In the genomic region with DNA sequence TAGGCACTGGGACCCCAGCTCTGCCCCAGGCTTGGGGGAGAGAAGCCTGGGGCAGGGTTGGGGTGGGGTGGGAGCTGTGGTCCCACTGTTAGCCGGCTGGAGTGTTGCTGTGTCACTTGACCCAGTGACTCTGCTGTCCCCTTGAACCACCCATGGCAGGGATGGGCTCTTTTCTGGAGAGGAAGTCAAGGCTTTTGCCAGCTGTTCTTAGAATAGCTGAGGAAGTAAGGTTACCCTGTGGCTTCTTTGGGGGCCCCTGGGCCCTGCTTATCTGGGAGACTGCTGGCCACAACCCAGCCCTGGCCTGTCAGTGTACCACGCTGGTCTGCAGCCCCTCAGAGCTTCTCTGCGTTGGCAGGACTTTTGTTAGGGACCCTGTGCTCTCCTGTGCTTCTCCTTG, we compare ENCODE assay signal across 12 cellular contexts. TPM values are rescaled to one million over a fixed set of nuclear protein-coding genes. Genes with fewer than 3 reads are reported as not detected.
A peak's percentile ranks its signal among the peaks of the same experiment; 100 is the strongest.
DNase-seq lines count a peak whose midpoint lies in the region; ATAC-seq and TF ChIP-seq lines count a peak whose summit lies in the region.
"Had no signal": no experiment of that assay in that cellular context is flagged by ENCODE, and none has a peak within 500 bp of the region (broad histone marks: within the 10 kb centered on the region; RNA-seq: fewer than 3 reads in every experiment).

No MANE protein-coding gene starts in this region.

- no peaks in the 10 kb centered on the region for H3K9me3 ChIP-seq in right cardiac atrium (ENCODE audit: control insufficient read depth, low read length)
- no peaks in the 10 kb centered on the region for H3K9me3 ChIP-seq in aorta (ENCODE audit: control insufficient read depth, low read length)
- H3K9me3 ChIP-seq in vagina, result no peaks in the 10 kb centered on the region

- no peak for DNase-seq in stimulated activated naive CD8-positive, alpha-beta T cell treated with anti-CD3 and anti-CD28 coated beads, Interleukin-15, Interleukin-2, amounts not matched to agents 100 U/mL and 50 U/mL, for 24 hours
- DNase-seq in activated CD4-positive, alpha-beta memory T cell treated with anti-CD3 and anti-CD28 coated beads for 36 hours, result no peak
- DNase-seq in right cardiac atrium (peak in 1 of 3 donors; percentile 53), aorta (peak in 1 of 2 donors; percentile 59), vagina (ENCODE audit: extremely low spot score in 2 of 2) (no peak), islet precursor cell (no peak)
- DNase-seq: cortex of kidney, NCI-H2171 treated with DMSO at 0.1 percent for 48 hours, PC-3 had no signal

- H3K27me3 ChIP-seq in right cardiac atrium (ENCODE audit: control insufficient read depth, insufficient read depth), result no peaks in the 10 kb centered on the region
- H3K27me3 ChIP-seq in aorta (ENCODE audit: control insufficient read depth in 1 of 2, insufficient read depth in 2 of 2, low read length in 1 of 2), result no peaks in the 10 kb centered on the region
- H3K27me3 ChIP-seq in vagina, result no peaks in the 10 kb centered on the region

- no peak for TF ChIP-seq POLR2A in vagina (IDR thresholded peaks at IDR 0.05)

- H3K4me1 ChIP-seq in right cardiac atrium (ENCODE audit: control insufficient read depth, insufficient read depth, low read length), result no peaks in the 10 kb centered on the region
- H3K4me1 ChIP-seq in aorta (ENCODE audit: control insufficient read depth in 1 of 2, insufficient read depth in 2 of 2, low read length in 2 of 2), result no peaks in the 10 kb centered on the region
- H3K4me1 ChIP-seq in vagina, result no peaks in the 10 kb centered on the region

- peaks cover 27% of the 10 kb centered on the region for H3K36me3 Mint-ChIP-seq in stimulated activated naive CD8-positive, alpha-beta T cell treated with anti-CD3 and anti-CD28 coated beads, Interleukin-15, Interleukin-2, amounts not matched to agents 100 ng/mL and 50 ng/mL, for 24 hours (ENCODE audit: low read depth)
- peaks cover 27% of the 10 kb centered on the region for H3K36me3 Mint-ChIP-seq in activated CD4-positive, alpha-beta memory T cell treated with anti-CD3 and anti-CD28 coated beads for 36 hours

- intact Hi-C loops in activated CD4-positive, alpha-beta memory T cell treated with anti-CD3 and anti-CD28 coated beads for 36 hours (cut with micrococcal nuclease), result no loop called here
- intact Hi-C loops in right cardiac atrium (cut with DNase I), result no loop called here
- intact Hi-C loops in aorta (cut with DNase I), result no loop called here
- intact Hi-C loops in vagina (cut with DNase I), result no loop called here

- H3K4me3 ChIP-seq in right cardiac atrium (ENCODE audit: low read length) (no peak overlapping the region), aorta (ENCODE audit: low read length in 2 of 2) (no peak overlapping the region), vagina (no peak overlapping the region)

- 72% methylated on average over 3 of the region's 3 CpGs for WGBS in right cardiac atrium
- 84 to 85% methylated on average over 3 of the region's 3 CpGs for WGBS in aorta, 2 donors

- peak overlapping the region; percentile 79 for H3K27ac Mint-ChIP-seq in stimulated activated naive CD8-positive, alpha-beta T cell treated with anti-CD3 and anti-CD28 coated beads, Interleukin-15, Interleukin-2, amounts not matched to agents 100 ng/mL and 50 ng/mL, for 24 hours
- H3K27ac Mint-ChIP-seq in activated CD4-positive, alpha-beta memory T cell treated with anti-CD3 and anti-CD28 coated beads for 36 hours, result peak overlapping the region; percentile 69
- H3K27ac Mint-ChIP-seq: progenitor cell of endocrine pancreas had no signal

- POLR2A ChIA-PET in activated CD4-positive, alpha-beta memory T cell treated with anti-CD3 and anti-CD28 coated beads for 36 hours (lab: Charles Lee), result no interaction called here

- CTCF ChIA-PET in activated CD4-positive, alpha-beta memory T cell treated with anti-CD3 and anti-CD28 coated beads for 36 hours (lab: Charles Lee), result interaction anchor here (1.2 kb wide), 1 partner anchor 24 kb away, joined by 6 read pairs; no protein-coding TSS in a partner anchor

- no peak for TF ChIP-seq CTCF in vagina (IDR thresholded peaks at IDR 0.05)

- peaks cover 22% of the 10 kb centered on the region for H3K4me1 Mint-ChIP-seq in stimulated activated naive CD8-positive, alpha-beta T cell treated with anti-CD3 and anti-CD28 coated beads, Interleukin-15, Interleukin-2, amounts not matched to agents 100 ng/mL and 50 ng/mL, for 24 hours (ENCODE audit: low read depth)
- H3K4me1 Mint-ChIP-seq in activated CD4-positive, alpha-beta memory T cell treated with anti-CD3 and anti-CD28 coated beads for 36 hours (ENCODE audit: low read depth), result peaks cover 14% of the 10 kb centered on the region

- peaks cover 0 to 5% of the 10 kb centered on the region in 2 donors for H3K36me3 ChIP-seq in aorta (ENCODE audit: control insufficient read depth in 1 of 2, insufficient read depth in 2 of 2, low read length in 1 of 2)
- H3K36me3 ChIP-seq in vagina, result peaks cover 0 to 46% of the 10 kb centered on the region in 2 donors

- no peak overlapping the region for H3K27ac ChIP-seq in right cardiac atrium (ENCODE audit: low read length)
- no peak overlapping the region for H3K27ac ChIP-seq in aorta (ENCODE audit: low read depth in 1 of 2, low read length in 2 of 2)
- H3K27ac ChIP-seq in vagina, result no peak overlapping the region

- no peak for ATAC-seq in stimulated activated naive CD8-positive, alpha-beta T cell treated with anti-CD3 and anti-CD28 coated beads, Interleukin-15, Interleukin-2, amounts not matched to agents 100 U/mL and 50 U/mL, for 24 hours
- ATAC-seq in right cardiac atrium (peak; percentile 13 to 17), aorta (ENCODE audit: low FRiP score) (peak; percentile 23), GM19452 (IDR thresholded peaks at IDR 0.05; ENCODE audit: unreplicated experiment) (no peak)
- ATAC-seq: PC-3 had no signal

- H3K9me3 Mint-ChIP-seq in stimulated activated naive CD8-positive, alpha-beta T cell treated with anti-CD3 and anti-CD28 coated beads, Interleukin-15, Interleukin-2, amounts not matched to agents 100 ng/mL and 50 ng/mL, for 24 hours, result no peaks in the 10 kb centered on the region
- H3K9me3 Mint-ChIP-seq in activated CD4-positive, alpha-beta memory T cell treated with anti-CD3 and anti-CD28 coated beads for 36 hours, result no peaks in the 10 kb centered on the region

- no peaks in the 10 kb centered on the region for H3K27me3 Mint-ChIP-seq in stimulated activated naive CD8-positive, alpha-beta T cell treated with anti-CD3 and anti-CD28 coated beads, Interleukin-15, Interleukin-2, amounts not matched to agents 100 ng/mL and 50 ng/mL, for 24 hours
- H3K27me3 Mint-ChIP-seq in activated CD4-positive, alpha-beta memory T cell treated with anti-CD3 and anti-CD28 coated beads for 36 hours, result no peaks in the 10 kb centered on the region
- H3K27me3 Mint-ChIP-seq: progenitor cell of endocrine pancreas had no signal

- H3K4me3 Mint-ChIP-seq in stimulated activated naive CD8-positive, alpha-beta T cell treated with anti-CD3 and anti-CD28 coated beads, Interleukin-15, Interleukin-2, amounts not matched to agents 100 ng/mL and 50 ng/mL, for 24 hours, result no peak overlapping the region
- no peak overlapping the region for H3K4me3 Mint-ChIP-seq in activated CD4-positive, alpha-beta memory T cell treated with anti-CD3 and anti-CD28 coated beads for 36 hours

RNA-seq across cellular contexts. Expression of a gene that starts 9.1 kb away (rescaled TPM):
- total RNA-seq in activated CD4-positive, alpha-beta memory T cell treated with anti-CD3 and anti-CD28 coated beads for 36 hours, result 100 to 1,000 TPM; 106 to 121 TPM
- total RNA-seq in right cardiac atrium (10 to 100 TPM; 53.4 to 70.9 (median 65.4) TPM), aorta (100 to 1,000 TPM in 1 of 2 donors, 10 to 100 TPM in 1; 90.3 to 136 TPM), vagina (47.4 TPM)
- polyA plus RNA-seq in right cardiac atrium (33.5 TPM), aorta (10 to 100 TPM; 25.0 to 92.3 TPM)

RNA-seq across cellular contexts. Expression of a gene that starts 22.2 kb away (rescaled TPM):
- total RNA-seq in activated CD4-positive, alpha-beta memory T cell treated with anti-CD3 and anti-CD28 coated beads for 36 hours, result 1 to 10 TPM; 7.4 to 9.5 TPM
- 10 to 100 TPM; 19.5 to 24.4 (median 21.8) TPM for total RNA-seq in right cardiac atrium
- polyA plus RNA-seq in right cardiac atrium, result 20.7 TPM
- total RNA-seq in aorta, result 10 to 100 TPM; 21.2 to 36.0 TPM
- polyA plus RNA-seq in aorta, result 10 to 100 TPM; 14.5 to 34.6 TPM
- total RNA-seq in vagina, result 20.4 TPM

RNA-seq across cellular contexts. Expression of a gene that starts 28.7 kb away (rescaled TPM):
- 1 to 10 TPM; 4.6 to 6.0 TPM for total RNA-seq in activated CD4-positive, alpha-beta memory T cell treated with anti-CD3 and anti-CD28 coated beads for 36 hours
- total RNA-seq in right cardiac atrium (100 to 1,000 TPM; 101 to 120 (median 115) TPM), aorta (10 to 100 TPM; 52.0 to 61.1 TPM), vagina (87.4 TPM)
- polyA plus RNA-seq in right cardiac atrium (143 TPM), aorta (100 to 1,000 TPM in 1 of 2 donors, 10 to 100 TPM in 1; 49.1 to 119 TPM)

RNA-seq across cellular contexts. Expression of a gene that starts 51.0 kb away (rescaled TPM):
- under 1 TPM; 0.17 to 0.31 TPM for total RNA-seq in activated CD4-positive, alpha-beta memory T cell treated with anti-CD3 and anti-CD28 coated beads for 36 hours
- total RNA-seq in right cardiac atrium (under 1 TPM; 0.20 to 0.71 (median 0.38) TPM), aorta (not detected), vagina (12.8 TPM)
- polyA plus RNA-seq in right cardiac atrium (0.29 TPM), aorta (1 to 10 TPM in 1 of 2 donors, under 1 TPM in 1; 0.05 to 5.0 TPM)

RNA-seq across cellular contexts. Expression of a gene that starts 55.8 kb away (rescaled TPM):
- 1 to 10 TPM; 2.1 to 2.2 TPM for total RNA-seq in activated CD4-positive, alpha-beta memory T cell treated with anti-CD3 and anti-CD28 coated beads for 36 hours
- total RNA-seq in right cardiac atrium (1 to 10 TPM; 1.5 to 2.5 (median 2.3) TPM), aorta (1 to 10 TPM; 1.9 TPM), vagina (2.7 TPM)
- polyA plus RNA-seq in right cardiac atrium (3.2 TPM), aorta (1 to 10 TPM; 4.0 to 5.3 TPM)

Comparison
In these comparisons a context has a peak if more than half of its experiments do, and no peak if none do; other contexts are left out.
1. ATAC-seq: peak in right cardiac atrium (2 of 2) and aorta (single experiment); none in stimulated activated naive CD8-positive, alpha-beta T cell treated with anti-CD3 and anti-CD28 coated beads, Interleukin-15, Interleukin-2, amounts not matched to agents 100 U/mL and 50 U/mL, for 24 hours (single experiment) and GM19452 (single experiment).
2. RNA of a gene that starts 28.7 kb away (total RNA-seq): 101 to 120 TPM in right cardiac atrium, 87.4 TPM in vagina (single experiment) and 52.0 to 61.1 TPM in aorta; 4.6 to 6.0 TPM in activated CD4-positive, alpha-beta memory T cell treated with anti-CD3 and anti-CD28 coated beads for 36 hours; every median in the first group is over 4 times any median in the second.